In the genomic region with DNA sequence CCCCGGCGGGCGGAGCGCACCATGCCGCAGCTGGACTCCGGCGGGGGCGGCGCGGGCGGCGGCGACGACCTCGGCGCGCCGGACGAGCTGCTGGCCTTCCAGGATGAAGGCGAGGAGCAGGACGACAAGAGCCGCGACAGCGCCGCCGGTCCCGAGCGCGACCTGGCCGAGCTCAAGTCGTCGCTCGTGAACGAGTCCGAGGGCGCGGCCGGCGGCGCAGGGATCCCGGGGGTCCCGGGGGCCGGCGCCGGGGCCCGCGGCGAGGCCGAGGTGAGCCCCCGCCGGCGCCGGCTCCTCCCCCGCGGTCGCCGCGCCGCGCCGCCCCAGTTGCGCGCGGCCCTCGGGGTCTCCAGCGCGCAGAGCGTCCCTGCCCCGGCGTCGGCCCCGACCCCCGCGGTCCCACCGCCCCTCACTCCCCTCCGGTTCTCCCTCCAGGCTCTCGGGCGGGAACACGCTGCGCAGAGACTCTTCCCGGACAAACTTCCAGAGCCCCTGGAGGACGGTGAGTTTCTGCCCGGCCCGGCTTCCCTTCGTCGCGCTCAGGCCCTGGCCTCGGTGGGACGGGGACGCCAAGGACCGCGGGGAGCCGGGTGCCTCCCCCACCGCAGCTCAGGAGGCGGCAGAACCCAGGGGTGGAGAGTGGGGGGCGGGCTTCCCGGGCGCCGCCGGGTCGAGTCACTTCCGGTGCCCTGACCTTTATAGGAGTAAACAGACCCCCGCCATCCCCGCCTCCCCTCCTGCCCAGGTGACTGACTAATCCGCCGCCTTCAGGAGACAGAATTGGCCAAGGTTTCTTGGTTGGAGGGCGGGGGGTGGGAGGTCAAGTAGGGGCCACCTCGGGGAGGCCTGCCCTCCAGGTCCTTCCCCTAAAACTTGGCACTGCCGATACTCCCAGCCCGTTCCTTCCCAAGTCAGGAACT, we compare ENCODE assay signal across 8 cellular contexts. TPM values are rescaled to one million over a fixed set of nuclear protein-coding genes. Genes with fewer than 3 reads are reported as not detected.
A peak's percentile ranks its signal among the peaks of the same experiment; 100 is the strongest.
DNase-seq lines count a peak whose midpoint lies in the region; ATAC-seq lines count a peak whose summit lies in the region.

No MANE protein-coding gene starts in this region.

- peaks cover 22% of the 10 kb centered on the region for H3K36me3 ChIP-seq in MG63

- no peaks in the 10 kb centered on the region for H3K9me3 ChIP-seq in MG63

- no peak for ATAC-seq in GM21737 (IDR thresholded peaks at IDR 0.05; ENCODE audit: unreplicated experiment)
- no peak for ATAC-seq in GM18858 (IDR thresholded peaks at IDR 0.05; ENCODE audit: unreplicated experiment)

- DNase-seq in NCI-H2227 (lab: John Stamatoyannopoulos, UW; ENCODE audit: unreplicated experiment) (peak; percentile 30), NCI-H2227 treated with DMSO at 0.1 percent for 48 hours (lab: John Stamatoyannopoulos, UW) (no peak), MG63 (peak; percentile 54), hepatic stellate cell (ENCODE audit: low spot score) (peak; percentile 41)
- DNase-seq in activated T-helper 1 cell treated with anti-CD3 and anti-CD28 coated beads, Interleukin-2, amount 50 U/mL, for 16 hours (ENCODE audit: low read depth in 1 of 2, low spot score in 1 of 2), result peak; percentile 70 to 73
- peak; percentile 86 for DNase-seq in stimulated activated CD4-positive, alpha-beta T cell treated with anti-CD3 and anti-CD28 coated beads, Interleukin-15, amount 100 ng/mL, for 24 hours

- H3K27me3 ChIP-seq in MG63, result no peaks in the 10 kb centered on the region

- peak overlapping the region; percentile 51 for H3K4me3 ChIP-seq in MG63

RNA-seq across cellular contexts. Expression of gene TCF7, which starts 0.7 kb away (rescaled TPM):
- total RNA-seq in MG63 (2014; rRNA removed; shearing (Covaris generic); ENCODE audit: low replicate concordance), result 8.9 and 12.0 TPM in 2 replicates
